Comparison of ENCODE assay signal across 18 cellular contexts in genomic region chr11:112029460-112029859, GRCh38. TPM values are rescaled to one million over a fixed set of nuclear protein-coding genes. Genes with fewer than 3 reads are reported as not detected.
"Had no signal": no experiment of that assay in that cellular context is flagged by ENCODE, and none has a peak within 500 bp of the region (broad histone marks: within the 10 kb centered on the region; RNA-seq: fewer than 3 reads in every experiment).

No MANE protein-coding gene starts in this region.

- FAIRE-seq: urothelium cell line had no signal

- H3K27me3 ChIP-seq: esophagus squamous epithelium, heart left ventricle, sigmoid colon, suprapubic skin, thyroid gland had no signal

- H3K4me3 ChIP-seq: esophagus squamous epithelium, heart left ventricle, sigmoid colon, skin epidermis, suprapubic skin, thyroid gland had no signal

- H3K27me3 Mint-ChIP-seq: effector memory CD8-positive, alpha-beta T cell; naive thymus-derived CD4-positive, alpha-beta T cell; type B pancreatic cell had no signal

- H3K4me3 Mint-ChIP-seq: effector memory CD8-positive, alpha-beta T cell had no signal

- DNase-seq: effector memory CD8-positive, alpha-beta T cell; esophagus squamous epithelium; foreskin fibroblast; heart left ventricle; hippocampal formation; left colon; naive thymus-derived CD4-positive, alpha-beta T cell; posterior cingulate gyrus; sigmoid colon; stimulated activated CD4-positive, alpha-beta T cell treated with anti-CD3 and anti-CD28 coated beads, Interleukin-2, amount 100 ng/mL, for 24 hours; stimulated activated CD4-positive, alpha-beta T cell treated with anti-CD3 and anti-CD28 coated beads, Interleukin-4, amount 100 ng/mL, for 4 hours; stimulated activated naive CD4-positive, alpha-beta T cell treated with Interleukin-2 at 50 U/mL for 16 hours; thyroid gland had no signal

- H3K9me3 Mint-ChIP-seq: effector memory CD8-positive, alpha-beta T cell; naive thymus-derived CD4-positive, alpha-beta T cell; type B pancreatic cell had no signal

- H3K27ac ChIP-seq: esophagus squamous epithelium, heart left ventricle, sigmoid colon, skin epidermis, suprapubic skin, thyroid gland had no signal

- H3K9me3 ChIP-seq: esophagus squamous epithelium, heart left ventricle, sigmoid colon, suprapubic skin, thyroid gland had no signal

- ATAC-seq: effector memory CD8-positive, alpha-beta T cell; heart left ventricle; left colon; naive thymus-derived CD4-positive, alpha-beta T cell had no signal

RNA-seq across cellular contexts. Expression of gene PIH1D2, which starts 44.4 kb away (rescaled TPM):
- total RNA-seq: mononuclear cell had no signal
- polyA plus RNA-seq: naive thymus-derived CD4-positive, alpha-beta T cell had no signal
